In the genomic region with DNA sequence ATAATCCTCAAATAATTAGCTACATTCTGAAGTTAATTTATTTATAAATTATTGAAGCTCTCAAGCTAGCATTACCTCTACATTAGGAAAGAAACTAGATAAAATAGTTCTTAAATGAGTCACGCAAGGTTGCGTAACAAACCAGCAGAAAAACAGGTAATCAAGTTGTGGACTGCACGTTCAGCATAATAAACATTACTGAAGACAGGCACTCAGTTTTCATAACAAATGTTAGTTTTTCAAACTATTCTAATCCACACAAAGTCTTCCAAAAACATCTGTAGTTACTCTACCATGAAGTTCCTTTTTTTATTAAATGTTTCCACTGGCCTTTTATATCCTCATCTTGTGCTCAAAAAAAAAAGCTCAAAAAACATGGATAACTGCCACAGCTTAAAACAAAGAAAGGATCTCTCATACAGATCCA, we compare ENCODE assay signal across 8 cellular contexts. TPM values are rescaled to one million over a fixed set of nuclear protein-coding genes. Genes with fewer than 3 reads are reported as not detected.
DNase-seq lines count a peak whose midpoint lies in the region; ATAC-seq, FAIRE-seq and TF ChIP-seq lines count a peak whose summit lies in the region.

No MANE protein-coding gene starts in this region.

- H4K20me1 ChIP-seq in PC-3 (ENCODE audit: low read length) = peaks cover 20% of the 10 kb centered on the region

- H3K27ac ChIP-seq in PC-3 (ENCODE audit: low read length) (no peak overlapping the region), pancreas (peak overlapping the region; percentile 19 to 87 (median 50))

- H3K9ac ChIP-seq in PC-3 (ENCODE audit: low read length) = peak overlapping the region; percentile 83; the same call in 1 of the 2 replicates

- no peak for ATAC-seq in PC-3
- ATAC-seq in pancreas = peak; percentile 48 to 61 (median 58)

- peak overlapping the region; percentile 93 for H3K4me3 ChIP-seq in PC-3 (ENCODE audit: low read length)
- peak overlapping the region; percentile 58 for H3K4me3 ChIP-seq in epithelial cell of esophagus (ENCODE audit: low read length)
- peak overlapping the region in 3 of 4 donors; percentile 48 to 73 (median 71) for H3K4me3 ChIP-seq in pancreas

- TF ChIP-seq CTCF in PC-3 (conservative IDR thresholded peaks at IDR 0.05; ENCODE audit: low read depth, low read length) = no peak
- TF ChIP-seq CTCF in epithelial cell of esophagus (IDR thresholded peaks at IDR 0.05; ENCODE audit: insufficient read depth, low read depth, low read length, missing control alignments) = no peak
- TF ChIP-seq CTCF in pancreas (IDR thresholded peaks at IDR 0.05) = no peak

- H3K4me2 ChIP-seq in PC-3 (ENCODE audit: low read length) = peak overlapping the region; percentile 93

- no peak for FAIRE-seq in pancreas (lab: Jason Lieb, UNC)

- H3K79me2 ChIP-seq in PC-3 (ENCODE audit: low read length) = peaks cover 66% of the 10 kb centered on the region

- no peaks in the 10 kb centered on the region for H3K9me2 ChIP-seq in PC-3 (replicated peaks; ENCODE audit: low read length)

- no peaks in the 10 kb centered on the region for H3F3A ChIP-seq in PC-3 (ENCODE audit: low read length, unreplicated experiment)

- POLR2A ChIA-PET in PC-3 (lab: Charles Lee; ENCODE audit: unreplicated experiment) = interaction anchor here (0.7 kb wide), 1 partner anchor 298 kb away, joined by 10 read pairs; no protein-coding TSS in a partner anchor

- intact Hi-C loops in PC-3 (cut with micrococcal nuclease) (no loop called here), pancreas (cut with DNase I) (no loop called here)

- CTCF ChIA-PET in PC-3 (lab: Charles Lee) = no interaction called here

- DNase-seq in ELR (ENCODE audit: low read depth) = peak; percentile 72
- peak; percentile 69 for DNase-seq in PC-3
- peak; percentile 90 for DNase-seq in epithelial cell of esophagus (ENCODE audit: low read depth)
- DNase-seq in pancreas = peak in 3 of 6 donors; percentile 21 to 37 (median 33)
- no peak for DNase-seq in central memory CD4-positive, alpha-beta T cell
- DNase-seq in islet precursor cell = no peak
- DNase-seq in NCI-H2029 (lab: John Stamatoyannopoulos, UW) = no peak
- no peak for DNase-seq in activated effector memory CD4-positive, alpha-beta T cell treated with Interleukin-2 at 50 U/mL for 16 hours

- no peak overlapping the region for H2AFZ ChIP-seq in PC-3 (ENCODE audit: low read length)

- WGBS in pancreas, 2 donors = 6 to 12% methylated on average over 3 of the region's 3 CpGs

- BruUV-seq in PC-3 (replicated peaks; lab: Mats Ljungman, UMichigan) = no TSS peak

- H3K36me3 ChIP-seq in PC-3 (ENCODE audit: low read depth, low read length) (peaks cover 10% of the 10 kb centered on the region; the same call in 1 of the 2 replicates), pancreas (no peaks in the 10 kb centered on the region)

- H3K9me3 ChIP-seq in PC-3 (ENCODE audit: low read length) (no peaks in the 10 kb centered on the region), pancreas (no peaks in the 10 kb centered on the region)

- no peaks in the 10 kb centered on the region for H3K27me3 ChIP-seq in PC-3 (ENCODE audit: low read length)
- no peaks in the 10 kb centered on the region for H3K27me3 ChIP-seq in pancreas

- H3K4me1 ChIP-seq in PC-3 (ENCODE audit: insufficient read depth, low read length) (peaks cover 19% of the 10 kb centered on the region), pancreas (peaks cover 38 to 67% (median 54%) of the 10 kb centered on the region in 3 donors)

RNA-seq across cellular contexts. Expression of a gene that starts 1.3 kb away (rescaled TPM):
- total RNA-seq in PC-3 (2014; rRNA removed) = 28.9 and 29.6 TPM in 2 replicates
- 10 to 100 TPM; 25.7 to 69.4 (median 38.7) TPM for total RNA-seq in pancreas
- polyA plus RNA-seq in pancreas = 10 to 100 TPM in 1 of 2 donors, 1 to 10 TPM in 1; 9.7 to 12.2 TPM

RNA-seq across cellular contexts. Expression of a gene that starts 5.8 kb away (rescaled TPM):
- total RNA-seq in PC-3 (2014; rRNA removed) (14.8 and 21.3 TPM in 2 replicates), pancreas (10 to 100 TPM; 13.7 to 29.9 (median 21.2) TPM)
- polyA plus RNA-seq in pancreas = 10 to 100 TPM in 1 of 2 donors, 1 to 10 TPM in 1; 8.8 to 18.0 TPM

Comparison
In these comparisons a context has a peak if more than half of its experiments do, and no peak if none do; other contexts are left out.
1. DNase-seq: peak in ELR (single experiment), PC-3 (single experiment) and epithelial cell of esophagus (single experiment); none in central memory CD4-positive, alpha-beta T cell (single experiment), islet precursor cell (single experiment), NCI-H2029 (single experiment) and activated effector memory CD4-positive, alpha-beta T cell treated with Interleukin-2 at 50 U/mL for 16 hours (single experiment).
2. Peak in every context shown above with its lines, with median percentiles within 50 percentile points of each other: H3K4me3 ChIP-seq.